7 cellular contexts compared by ENCODE assay signal in the genomic region with DNA sequence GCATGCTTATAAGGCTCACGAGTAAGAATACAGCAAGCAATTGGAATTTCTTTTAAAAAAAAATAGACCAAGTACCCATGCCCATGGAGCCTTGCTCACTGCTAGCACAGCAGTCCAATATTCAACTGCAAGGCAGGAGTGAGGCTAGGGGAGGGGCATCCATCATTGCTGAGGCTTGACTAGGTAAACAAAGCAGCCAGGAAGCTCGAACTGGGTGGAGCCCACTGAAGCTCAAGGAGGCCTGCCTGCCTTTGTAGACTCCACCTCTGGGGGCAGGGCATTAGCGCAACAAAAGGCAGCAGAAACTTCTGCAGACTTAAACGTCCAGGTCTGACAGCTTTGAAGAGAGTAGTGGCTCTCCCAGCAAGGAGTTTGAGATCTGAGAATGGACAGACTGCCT.
A peak's percentile ranks its signal among the peaks of the same experiment; 100 is the strongest.
DNase-seq lines count a peak whose midpoint lies in the region; FAIRE-seq and TF ChIP-seq lines count a peak whose summit lies in the region.
"Not testable (repeated sequence)": the region's sequence is repeated elsewhere in the genome, so short reads cannot be mapped to it uniquely, and the experiment has no call there.

No MANE protein-coding gene starts in this region.

- H2BK120ac ChIP-seq in H9 (ENCODE audit: low read depth, low read length, poor library complexity, severe bottlenecking); mesendoderm (ENCODE audit: low read depth, low read length): not testable (repeated sequence)

- not testable (repeated sequence) for H3K23ac ChIP-seq in H9 (ENCODE audit: insufficient read length, low read depth, low read length); mesendoderm (ENCODE audit: low read length)

- DNase-seq in Calu3 (peak; percentile 6), H9 (peak; percentile 49), NCI-H1417 (lab: John Stamatoyannopoulos, UW) (peak in 2 of 3 experiments; percentile 20 to 80), NCI-H526 treated with DMSO at 0.1 percent for 48 hours (lab: John Stamatoyannopoulos, UW) (peak; percentile 62), RCC 7860 (ENCODE audit: low spot score) (peak; percentile 19), colonic mucosa (peak; percentile 45), mesendoderm (peak; percentile 11)

- not testable (repeated sequence) for H3K9me3 ChIP-seq in H9 (ENCODE audit: control insufficient read depth, low read depth, low read length); colonic mucosa

- H2BK5ac ChIP-seq in H9 (ENCODE audit: insufficient read length, low read length); mesendoderm (ENCODE audit: low read length): not testable (repeated sequence)

- H3K27me3 ChIP-seq in H9 (ENCODE audit: insufficient read depth, low read length); colonic mucosa; mesendoderm (ENCODE audit: insufficient read depth, low read length, poor library complexity): not testable (repeated sequence)

- not testable (repeated sequence) for H4K8ac ChIP-seq in H9 (replicated peaks; ENCODE audit: insufficient read length, low read depth, low read length); mesendoderm (ENCODE audit: low read depth, low read length)

- TF ChIP-seq CTCF in Calu3 (IDR thresholded peaks at IDR 0.05; ENCODE audit: unreplicated experiment); colonic mucosa (IDR thresholded peaks at IDR 0.05): not testable (repeated sequence)
- peak; percentile 13; the same call in 1 of the 3 replicates for TF ChIP-seq CTCF in H9 (conservative IDR thresholded peaks at IDR 0.05)

- not testable (repeated sequence) for H4K5ac ChIP-seq in H9 (ENCODE audit: insufficient read length, low read depth, low read length); mesendoderm (ENCODE audit: low read length)

- H3K27ac ChIP-seq in H9 (ENCODE audit: insufficient read length, low read depth, low read length); colonic mucosa; mesendoderm (ENCODE audit: low read depth, low read length): not testable (repeated sequence)

- H2BK15ac ChIP-seq in H9 (ENCODE audit: low read depth, low read length); mesendoderm (replicated peaks; ENCODE audit: low read depth): not testable (repeated sequence)

- not testable (repeated sequence) for H3K18ac ChIP-seq in H9 (ENCODE audit: insufficient read length, low read depth, low read length); mesendoderm (ENCODE audit: low read length)

- not testable (repeated sequence) for H2AFZ ChIP-seq in H9 (ENCODE audit: low read length)

- H3K27ac Mint-ChIP-seq in Calu3 (ENCODE audit: unreplicated experiment); H9: not testable (repeated sequence)

- not testable (repeated sequence) for H3K4ac ChIP-seq in H9 (ENCODE audit: low read depth, low read length); mesendoderm (ENCODE audit: low read depth, low read length)

- not testable (repeated sequence) for H4K20me1 ChIP-seq in H9 (ENCODE audit: control insufficient read depth, insufficient read depth, insufficient read length)

- not testable (repeated sequence) for H3K4me3 ChIP-seq in colonic mucosa; mesendoderm (ENCODE audit: low read length)

- CTCF ChIA-PET in Calu3 (lab: Charles Lee), result not testable (repeated sequence)

- not testable (repeated sequence) for H2AK5ac ChIP-seq in H9 (ENCODE audit: insufficient read length, low read length); mesendoderm (ENCODE audit: low read length)

- not testable (repeated sequence) for H3T11ph ChIP-seq in H9 (ENCODE audit: low read length)

- H4K91ac ChIP-seq in H9 (ENCODE audit: insufficient read length, low read depth, low read length), result not testable (repeated sequence)

- H3K36me3 Mint-ChIP-seq in Calu3 (ENCODE audit: insufficient read depth, unreplicated experiment); H9 (ENCODE audit: insufficient read depth in 1 of 3, low read depth in 3 of 3): not testable (repeated sequence)

- not testable (repeated sequence) for H3K4me3 Mint-ChIP-seq in Calu3 (ENCODE audit: low read depth, unreplicated experiment); H9

- H3K4me2 ChIP-seq in H9 (ENCODE audit: insufficient read depth, insufficient read length, low read length); mesendoderm (ENCODE audit: low read length): not testable (repeated sequence)

- intact Hi-C loops in Calu3 (cut with micrococcal nuclease; ENCODE audit: unreplicated experiment); colonic mucosa (cut with DNase I): not testable (repeated sequence)

- H3K23me2 ChIP-seq in H9 (ENCODE audit: insufficient read length, low read depth, low read length, poor library complexity, severe bottlenecking), result not testable (repeated sequence)

- not testable (repeated sequence) for FAIRE-seq in RCC 7860 (lab: Jason Lieb, UNC)

- H3K14ac ChIP-seq in H9 (ENCODE audit: insufficient read depth, low read length), result not testable (repeated sequence)

- not testable (repeated sequence) for H2BK20ac ChIP-seq in H9 (ENCODE audit: low read depth, low read length, poor library complexity, severe bottlenecking)

- H3K56ac ChIP-seq in H9 (ENCODE audit: insufficient read length, low read depth, low read length); mesendoderm (ENCODE audit: low read length): not testable (repeated sequence)

- WGBS in H9 (ENCODE audit: extremely low coverage, insufficient read length, low lambda C conversion rate), result no CpG with 5 or more reads among the region's 4 CpGs
- no CpG with 5 or more reads among the region's 4 CpGs for WGBS in mesendoderm (ENCODE audit: extremely low coverage, insufficient coverage, low lambda C conversion rate)

- not testable (repeated sequence) for H3K4me1 Mint-ChIP-seq in Calu3 (ENCODE audit: low read depth, unreplicated experiment); H9

- not testable (repeated sequence) for H3K79me2 ChIP-seq in H9 (ENCODE audit: insufficient read depth, low read length); mesendoderm (ENCODE audit: control insufficient read depth, insufficient read depth, low read length)

- H3K9ac ChIP-seq in H9 (ENCODE audit: extremely low read depth, insufficient read length, low read length); colonic mucosa (ENCODE audit: low read depth in 2 of 2, low read length in 2 of 2); mesendoderm (ENCODE audit: low read length): not testable (repeated sequence)

- not testable (repeated sequence) for H3K79me1 ChIP-seq in H9 (ENCODE audit: insufficient read depth, low read depth, low read length, poor library complexity, severe bottlenecking); mesendoderm (ENCODE audit: low read length)

- not testable (repeated sequence) for H2BK12ac ChIP-seq in H9 (ENCODE audit: insufficient read length, low read depth, low read length)

- H3K27me3 Mint-ChIP-seq in Calu3 (ENCODE audit: unreplicated experiment); H9 (ENCODE audit: low read depth): not testable (repeated sequence)

- H3K4me1 ChIP-seq in H9 (ENCODE audit: insufficient read depth, low read length); colonic mucosa; mesendoderm (ENCODE audit: control insufficient read depth, low read depth, low read length): not testable (repeated sequence)

- not testable (repeated sequence) for H3K36me3 ChIP-seq in colonic mucosa; mesendoderm (ENCODE audit: control insufficient read depth, insufficient read depth, low read length)

- not testable (repeated sequence) for H3K9me3 Mint-ChIP-seq in Calu3 (ENCODE audit: low read depth, unreplicated experiment); H9

- BruUV-seq in Calu3 (replicated peaks; lab: Mats Ljungman, UMichigan), result not testable (repeated sequence)

Comparison
In these comparisons a context has a peak if more than half of its experiments do, and no peak if none do; other contexts are left out.
1. DNase-seq: peak in every context shown above with its lines; median percentile 62 in NCI-H526 treated with DMSO at 0.1 percent for 48 hours; 50 in NCI-H1417; 49 in H9; 45 in colonic mucosa; 19 in RCC 7860; 11 in mesendoderm; 6 in Calu3.